ENCODE assay signal across 17 cellular contexts in genomic region chr7:101869901-101870290, GRCh38.
DNase-seq lines count a peak whose midpoint lies in the region; ATAC-seq and TF ChIP-seq lines count a peak whose summit lies in the region.
"Had no signal": no experiment of that assay in that cellular context is flagged by ENCODE, and none has a peak within 500 bp of the region (broad histone marks: within the 10 kb centered on the region; RNA-seq: fewer than 3 reads in every experiment).

No MANE protein-coding gene starts in this region.

- H4K20me1 ChIP-seq in BLaER1 treated with 17β-estradiol and CSF1 and Interleukin-3, amounts not matched to agents 10 nM and 100 nM = peaks cover 99 to 100% (median 100%) of the 10 kb centered on the region in 11 experiments; a peak in 21 of 22 replicates

- H2AFZ ChIP-seq in parathyroid adenoma = no peak overlapping the region

- peaks cover 0 to 27% (median 12%) of the 10 kb centered on the region in 11 experiments; a peak in 15 of 22 replicates for H3K36me3 ChIP-seq in BLaER1 treated with 17β-estradiol and CSF1 and Interleukin-3, amounts not matched to agents 10 nM and 100 nM
- peaks cover 8% of the 10 kb centered on the region; the same call in 1 of the 2 replicates for H3K36me3 ChIP-seq in KOPT-K1 (ENCODE audit: insufficient read depth, low read length)
- no peaks in the 10 kb centered on the region for H3K36me3 ChIP-seq in parathyroid adenoma (ENCODE audit: control insufficient read depth, insufficient read depth, low read length)
- H3K36me3 ChIP-seq: BE2C had no signal

- no peaks in the 10 kb centered on the region for H3K9me3 ChIP-seq in BLaER1 treated with 17β-estradiol and CSF1 and Interleukin-3, amounts not matched to agents 10 nM and 100 nM (replicated peaks in 1 of 11)
- H3K9me3 ChIP-seq in KOPT-K1 (ENCODE audit: insufficient read depth, low read length, poor library complexity, severe bottlenecking) (no peaks in the 10 kb centered on the region), parathyroid adenoma (ENCODE audit: control insufficient read depth, low read length) (no peaks in the 10 kb centered on the region)
- H3K9me3 ChIP-seq: BE2C had no signal

- H3K79me2 ChIP-seq in parathyroid adenoma = peaks cover 56% of the 10 kb centered on the region

- TF ChIP-seq CTCF in parathyroid adenoma (IDR thresholded peaks at IDR 0.05) = no peak

- peak overlapping the region in 10 of 11 experiments; percentile 27 to 92 (median 64); a peak in 18 of 22 replicates for H3K4me2 ChIP-seq in BLaER1 treated with 17β-estradiol and CSF1 and Interleukin-3, amounts not matched to agents 10 nM and 100 nM
- peak overlapping the region; percentile 58 for H3K4me2 ChIP-seq in parathyroid adenoma (ENCODE audit: low read length)

- no peak for DNase-seq in epithelial cell of prostate (ENCODE audit: low read depth, low spot score)
- no peak for DNase-seq in AG08396 (ENCODE audit: low spot score)
- no peak for DNase-seq in activated T-cell treated with anti-CD3 and anti-CD28 coated beads for 4 hours
- DNase-seq in substantia nigra (lab: John Stamatoyannopoulos, UW) = no peak
- DNase-seq: activated CD4-positive, CD25-positive, alpha-beta regulatory T cell treated with anti-CD3 and anti-CD28 coated beads, Interleukin-2, amount 50 U/mL, for 72 hours; activated T-cell treated with anti-CD3 and anti-CD28 coated beads, Interleukin-2, amount 50 U/mL, for 72 hours; amniotic stem cell; BE2C; effector CD4-positive, alpha-beta T cell; GF-D8; GOT3; stimulated activated CD4-positive, alpha-beta T cell treated with anti-CD3 and anti-CD28 coated beads, Interleukin-12 subunit alpha, Interleukin-12 subunit beta, amount 100 ng/mL, for 4 hours had no signal

- no peak for ATAC-seq in HG02763 (IDR thresholded peaks at IDR 0.05; ENCODE audit: unreplicated experiment)
- ATAC-seq: activated T-cell treated with anti-CD3 and anti-CD28 coated beads, Interleukin-2, amount 50 U/mL, for 72 hours; left lobe of liver had no signal

- no peak overlapping the region for H3K4me3 ChIP-seq in BLaER1 treated with 17β-estradiol and CSF1 and Interleukin-3, amounts not matched to agents 10 nM and 100 nM
- H3K4me3 ChIP-seq in parathyroid adenoma (ENCODE audit: low read depth, low read length) = no peak overlapping the region

- no peaks in the 10 kb centered on the region for H3K27me3 ChIP-seq in BLaER1 treated with 17β-estradiol and CSF1 and Interleukin-3, amounts not matched to agents 10 nM and 100 nM
- H3K27me3 ChIP-seq in parathyroid adenoma (ENCODE audit: control insufficient read depth, insufficient read depth, low read length) = no peaks in the 10 kb centered on the region
- H3K27me3 ChIP-seq: BE2C had no signal

- H3K27ac ChIP-seq in BLaER1 treated with 17β-estradiol and CSF1 and Interleukin-3, amounts not matched to agents 10 nM and 100 nM = peak overlapping the region in 3 of 11 experiments; percentile 16 to 50 (median 41); a peak in 1 of 22 replicates
- H3K27ac ChIP-seq in KOPT-K1 (ENCODE audit: low read depth, low read length, poor library complexity, severe bottlenecking) (peak overlapping the region; percentile 13), epithelial cell of prostate (peak overlapping the region; percentile 79), parathyroid adenoma (no peak overlapping the region), substantia nigra (ENCODE audit: low read depth, low read length, poor library complexity, severe bottlenecking) (no peak overlapping the region)

- 0 out of 22 replicates have a peak overlapping the region, but pooled peaks of 2 of the 11 experiments have one; percentile 19 to 25 for H3K9ac ChIP-seq in BLaER1 treated with 17β-estradiol and CSF1 and Interleukin-3, amounts not matched to agents 10 nM and 100 nM
- H3K9ac ChIP-seq in parathyroid adenoma = no peak overlapping the region

- H3K4me1 ChIP-seq in BLaER1 treated with 17β-estradiol and CSF1 and Interleukin-3, amounts not matched to agents 10 nM and 100 nM = peaks cover 55 to 96% (median 86%) of the 10 kb centered on the region in 10 experiments
- H3K4me1 ChIP-seq in parathyroid adenoma = peaks cover 9% of the 10 kb centered on the region

Comparison
In these comparisons a context has a peak if more than half of its experiments do, and no peak if none do; other contexts are left out.
1. H3K27ac ChIP-seq: peak in KOPT-K1 (single experiment) and epithelial cell of prostate (single experiment); none in parathyroid adenoma (single experiment) and substantia nigra (single experiment).